In the genomic region with DNA sequence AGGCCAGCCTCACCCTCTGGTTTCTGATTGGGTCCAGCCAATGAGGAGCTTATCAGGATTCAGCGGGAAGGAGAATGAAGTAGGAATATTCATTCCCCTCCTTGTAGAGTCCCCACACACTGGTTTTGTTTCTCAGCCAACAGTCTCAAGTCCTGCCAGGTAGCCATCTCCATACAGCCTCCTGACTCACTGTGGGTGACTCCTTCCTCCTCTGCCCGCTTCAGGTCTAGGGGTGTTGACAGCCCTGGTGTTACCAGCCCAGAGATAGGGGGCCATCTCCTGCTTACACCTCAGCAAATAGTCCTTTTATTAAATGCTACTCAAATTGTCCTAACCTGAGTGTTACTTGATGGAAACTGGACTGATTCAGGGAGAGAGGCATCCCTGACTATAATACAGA, we compare ENCODE assay signal across 1 cellular context.
TF ChIP-seq lines count a peak whose summit lies in the region.

No MANE protein-coding gene starts in this region.

TF ChIP-seq in H1, 55 proteins besides CTCF, POLR2A, EP300 and RAD21:
- TF ChIP-seq SIN3A (conservative IDR thresholded peaks at IDR 0.05 in 1 of 2, IDR thresholded peaks at IDR 0.05 in 1 of 2; ENCODE audit: low read depth in 1 of 2, low read length in 2 of 2) (no peak), HDAC2 (IDR thresholded peaks at IDR 0.05; ENCODE audit: borderline replicate concordance in 1 of 2, low read depth in 2 of 2, low read length in 2 of 2) (no peak), KDM4A (IDR thresholded peaks at IDR 0.05; ENCODE audit: low read depth, low read length, severe bottlenecking) (no peak)
